In genomic region chr7:26155531-26156375, GRCh38 we compare ENCODE assay signal across 8 cellular contexts. TPM values are rescaled to one million over a fixed set of nuclear protein-coding genes. Genes with fewer than 3 reads are reported as not detected.
A peak's percentile ranks its signal among the peaks of the same experiment; 100 is the strongest.
DNase-seq lines count a peak whose midpoint lies in the region; ATAC-seq and TF ChIP-seq lines count a peak whose summit lies in the region.

No MANE protein-coding gene starts in this region.

- no peaks in the 10 kb centered on the region for H3K9me3 ChIP-seq in vagina

- H3K4me1 ChIP-seq in vagina = peaks cover 21% of the 10 kb centered on the region

- ATAC-seq in stimulated activated naive CD8-positive, alpha-beta T cell treated with anti-CD3 and anti-CD28 coated beads, Interleukin-15, Interleukin-2, amounts not matched to agents 100 U/mL and 50 U/mL, for 24 hours = no peak
- peak; percentile 49 for ATAC-seq in SK-N-SH treated with all-trans-retinoic acid at 6 μM for 48 hours
- ATAC-seq in GM18502 (IDR thresholded peaks at IDR 0.05; ENCODE audit: poor library complexity, unreplicated experiment) = no peak
- ATAC-seq in HG03108 (IDR thresholded peaks at IDR 0.05; ENCODE audit: unreplicated experiment) = no peak
- ATAC-seq in HG03521 (IDR thresholded peaks at IDR 0.05; ENCODE audit: unreplicated experiment) = no peak

- DNase-seq in stimulated activated naive CD8-positive, alpha-beta T cell treated with anti-CD3 and anti-CD28 coated beads, Interleukin-15, Interleukin-2, amounts not matched to agents 100 U/mL and 50 U/mL, for 24 hours = no peak
- peak; percentile 32 for DNase-seq in hepatic stellate cell (ENCODE audit: low spot score)
- DNase-seq in vagina (ENCODE audit: extremely low spot score in 2 of 2) = no peak

- no peak for TF ChIP-seq CTCF in vagina (IDR thresholded peaks at IDR 0.05)

- no peak for TF ChIP-seq POLR2A in vagina (IDR thresholded peaks at IDR 0.05)

- H3K4me1 Mint-ChIP-seq in stimulated activated naive CD8-positive, alpha-beta T cell treated with anti-CD3 and anti-CD28 coated beads, Interleukin-15, Interleukin-2, amounts not matched to agents 100 ng/mL and 50 ng/mL, for 24 hours (ENCODE audit: low read depth) = peaks cover 88% of the 10 kb centered on the region

- no peaks in the 10 kb centered on the region for H3K36me3 ChIP-seq in vagina

- H3K27me3 Mint-ChIP-seq in stimulated activated naive CD8-positive, alpha-beta T cell treated with anti-CD3 and anti-CD28 coated beads, Interleukin-15, Interleukin-2, amounts not matched to agents 100 ng/mL and 50 ng/mL, for 24 hours = no peaks in the 10 kb centered on the region

- H3K9me3 Mint-ChIP-seq in stimulated activated naive CD8-positive, alpha-beta T cell treated with anti-CD3 and anti-CD28 coated beads, Interleukin-15, Interleukin-2, amounts not matched to agents 100 ng/mL and 50 ng/mL, for 24 hours = no peaks in the 10 kb centered on the region

- intact Hi-C loops in vagina (cut with DNase I) = no loop called here

- no peak overlapping the region for H3K4me3 ChIP-seq in vagina

- H3K4me3 Mint-ChIP-seq in stimulated activated naive CD8-positive, alpha-beta T cell treated with anti-CD3 and anti-CD28 coated beads, Interleukin-15, Interleukin-2, amounts not matched to agents 100 ng/mL and 50 ng/mL, for 24 hours = peak overlapping the region; percentile 91

- peaks cover 38% of the 10 kb centered on the region for H3K36me3 Mint-ChIP-seq in stimulated activated naive CD8-positive, alpha-beta T cell treated with anti-CD3 and anti-CD28 coated beads, Interleukin-15, Interleukin-2, amounts not matched to agents 100 ng/mL and 50 ng/mL, for 24 hours (ENCODE audit: low read depth)

- peak overlapping the region; percentile 92 for H3K27ac Mint-ChIP-seq in stimulated activated naive CD8-positive, alpha-beta T cell treated with anti-CD3 and anti-CD28 coated beads, Interleukin-15, Interleukin-2, amounts not matched to agents 100 ng/mL and 50 ng/mL, for 24 hours

- H3K27ac ChIP-seq in vagina = no peak overlapping the region

- H3K27me3 ChIP-seq in vagina = no peaks in the 10 kb centered on the region

TF ChIP-seq in SK-N-SH treated with all-trans-retinoic acid at 6 μM for 48 hours, 23 proteins besides CTCF, POLR2A, EP300 and RAD21:
- TF ChIP-seq ZNF565 (CRISPR knock-in tag; conservative IDR thresholded peaks at IDR 0.05; ENCODE audit: low read depth) (no peak), CSDC2 (CRISPR knock-in tag; IDR thresholded peaks at IDR 0.05) (peak; percentile 36; the same call in 1 of the 2 replicates)

RNA-seq across cellular contexts. Expression of gene NFE2L3, which starts 3.8 kb away (rescaled TPM):
- 5.2 TPM for total RNA-seq in vagina

RNA-seq across cellular contexts. Expression of gene HNRNPA2B1, which starts 44.8 kb away (rescaled TPM):
- total RNA-seq in vagina = 222 TPM

RNA-seq across cellular contexts. Expression of gene CBX3, which starts 45.8 kb away (rescaled TPM):
- total RNA-seq in vagina = 52.1 TPM
